ENCODE assay signal across 19 cellular contexts in the genomic region with DNA sequence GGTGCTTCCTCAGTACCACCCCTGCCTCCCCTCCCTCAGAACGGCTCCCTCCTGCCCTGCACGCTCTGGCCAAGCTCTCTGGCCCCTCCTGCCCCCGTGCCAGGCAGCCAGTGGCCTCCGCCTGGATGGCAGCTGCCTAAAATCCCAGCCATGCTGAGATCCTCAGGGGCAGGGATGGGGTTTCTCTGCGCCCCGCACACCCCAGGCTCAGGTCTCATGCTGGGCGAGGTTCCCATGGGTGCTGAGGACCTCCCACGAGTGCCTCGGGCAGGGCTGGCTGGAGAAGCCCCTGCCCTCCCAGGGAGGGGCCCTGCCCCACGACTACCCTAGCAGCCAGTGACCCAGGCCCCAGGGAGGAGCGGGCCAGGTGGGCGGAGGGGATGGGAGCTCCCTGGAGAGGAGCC. TPM values are rescaled to one million over a fixed set of nuclear protein-coding genes. Genes with fewer than 3 reads are reported as not detected.
DNase-seq lines count a peak whose midpoint lies in the region; ATAC-seq and TF ChIP-seq lines count a peak whose summit lies in the region.
"Had no signal": no experiment of that assay in that cellular context is flagged by ENCODE, and none has a peak within 500 bp of the region (broad histone marks: within the 10 kb centered on the region; RNA-seq: fewer than 3 reads in every experiment).

No MANE protein-coding gene starts in this region.

- TF ChIP-seq CTCF in natural killer cell (IDR thresholded peaks at IDR 0.05) = no peak
- no peak for TF ChIP-seq CTCF in esophagus squamous epithelium (IDR thresholded peaks at IDR 0.05)
- TF ChIP-seq CTCF in sigmoid colon (IDR thresholded peaks at IDR 0.05) = no peak

- H3K4me1 ChIP-seq in esophagus squamous epithelium (peaks cover 31 to 79% (median 36%) of the 10 kb centered on the region in 3 donors), sigmoid colon (peaks cover 0 to 11% (median 9%) of the 10 kb centered on the region in 4 donors)
- H3K4me1 ChIP-seq: HAP-1 had no signal

- peak; percentile 59 for DNase-seq in natural killer cell treated with Interleukin-12 subunit alpha and Interleukin-12 subunit beta and Interleukin-15 and Interleukin-18, amount 100 ng/mL, for 72 hours (ENCODE audit: low spot score)
- DNase-seq in natural killer cell (no peak), esophagus squamous epithelium (lab: John Stamatoyannopoulos, UW) (no peak), sigmoid colon (no peak)
- DNase-seq: activated CD4-positive, alpha-beta memory T cell treated with anti-CD3 and anti-CD28 coated beads for 36 hours; adrenal gland; cerebellar nuclear complex; gastrocnemius medialis; GF-D8; NCI-H187 treated with DMSO at 0.1 percent for 48 hours had no signal

- H3K36me3 Mint-ChIP-seq in natural killer cell treated with Interleukin-12 subunit alpha and Interleukin-12 subunit beta and Interleukin-15 and Interleukin-18, amount 100 ng/mL, for 72 hours = no peaks in the 10 kb centered on the region
- H3K36me3 Mint-ChIP-seq in natural killer cell = no peaks in the 10 kb centered on the region
- H3K36me3 Mint-ChIP-seq: activated CD4-positive, alpha-beta memory T cell treated with anti-CD3 and anti-CD28 coated beads for 36 hours had no signal

- intact Hi-C loops in natural killer cell (cut with micrococcal nuclease) (no loop called here), esophagus squamous epithelium (cut with DNase I) (no loop called here), sigmoid colon (cut with DNase I) (no loop called here)

- no peak for TF ChIP-seq EP300 in sigmoid colon (IDR thresholded peaks at IDR 0.05)

- H3K27me3 Mint-ChIP-seq in natural killer cell treated with Interleukin-12 subunit alpha and Interleukin-12 subunit beta and Interleukin-15 and Interleukin-18, amount 100 ng/mL, for 72 hours = peaks cover 0 to 4% of the 10 kb centered on the region in 2 donors
- peaks cover 0 to 4% of the 10 kb centered on the region in 2 donors for H3K27me3 Mint-ChIP-seq in natural killer cell (ENCODE audit: low read depth in 2 of 2)
- H3K27me3 Mint-ChIP-seq: activated CD4-positive, alpha-beta memory T cell treated with anti-CD3 and anti-CD28 coated beads for 36 hours had no signal

- H3K9me3 Mint-ChIP-seq in natural killer cell treated with Interleukin-12 subunit alpha and Interleukin-12 subunit beta and Interleukin-15 and Interleukin-18, amount 100 ng/mL, for 72 hours = no peaks in the 10 kb centered on the region
- H3K9me3 Mint-ChIP-seq in natural killer cell = no peaks in the 10 kb centered on the region
- H3K9me3 Mint-ChIP-seq: activated CD4-positive, alpha-beta memory T cell treated with anti-CD3 and anti-CD28 coated beads for 36 hours; activated T-cell treated with anti-CD3 and anti-CD28 coated beads, Interleukin-2, amount 50 U/mL, for 72 hours; nephron progenitor cell had no signal

- no peak for ATAC-seq in natural killer cell treated with Interleukin-12 subunit alpha and Interleukin-12 subunit beta and Interleukin-15 and Interleukin-18, amount 100 ng/mL, for 72 hours
- ATAC-seq in natural killer cell (no peak), GM18867 (IDR thresholded peaks at IDR 0.05; ENCODE audit: unreplicated experiment) (no peak), HG02588 (IDR thresholded peaks at IDR 0.05; ENCODE audit: unreplicated experiment) (no peak)
- ATAC-seq: activated T-cell treated with anti-CD3 and anti-CD28 coated beads, Interleukin-2, amount 50 U/mL, for 72 hours; gastrocnemius medialis had no signal

- no peak overlapping the region for H3K27ac Mint-ChIP-seq in natural killer cell treated with Interleukin-12 subunit alpha and Interleukin-12 subunit beta and Interleukin-15 and Interleukin-18, amount 100 ng/mL, for 72 hours
- no peak overlapping the region for H3K27ac Mint-ChIP-seq in natural killer cell
- H3K27ac Mint-ChIP-seq: activated CD4-positive, alpha-beta memory T cell treated with anti-CD3 and anti-CD28 coated beads for 36 hours; activated T-cell treated with anti-CD3 and anti-CD28 coated beads, Interleukin-2, amount 50 U/mL, for 72 hours; nephron progenitor cell had no signal

- H3K4me1 Mint-ChIP-seq in natural killer cell treated with Interleukin-12 subunit alpha and Interleukin-12 subunit beta and Interleukin-15 and Interleukin-18, amount 100 ng/mL, for 72 hours (ENCODE audit: low read depth in 2 of 2) = peaks cover 0 to 16% of the 10 kb centered on the region in 2 donors
- peaks cover 0 to 20% of the 10 kb centered on the region in 2 donors for H3K4me1 Mint-ChIP-seq in natural killer cell

- peaks cover 0 to 22% (median 0%) of the 10 kb centered on the region in 3 donors for H3K36me3 ChIP-seq in esophagus squamous epithelium
- H3K36me3 ChIP-seq in sigmoid colon = no peaks in the 10 kb centered on the region
- H3K36me3 ChIP-seq: adrenal gland, gastrocnemius medialis, HAP-1 had no signal

- H3K4me3 ChIP-seq in esophagus squamous epithelium = peak overlapping the region; percentile 20 to 66 (median 56)
- H3K4me3 ChIP-seq in sigmoid colon = no peak overlapping the region
- H3K4me3 ChIP-seq: adrenal gland, gastrocnemius medialis, HAP-1, lung had no signal

- WGBS in esophagus squamous epithelium, 2 donors = 30 to 53% methylated on average over 3 of the region's 12 CpGs
- 34 to 67% methylated on average over 12 of the region's 12 CpGs for WGBS in sigmoid colon, 2 donors

- no peak for TF ChIP-seq POLR2A in esophagus squamous epithelium (IDR thresholded peaks at IDR 0.05)
- no peak for TF ChIP-seq POLR2A in sigmoid colon (IDR thresholded peaks at IDR 0.05)

- H3K4me3 Mint-ChIP-seq in natural killer cell treated with Interleukin-12 subunit alpha and Interleukin-12 subunit beta and Interleukin-15 and Interleukin-18, amount 100 ng/mL, for 72 hours = no peak overlapping the region
- no peak overlapping the region for H3K4me3 Mint-ChIP-seq in natural killer cell
- H3K4me3 Mint-ChIP-seq: activated CD4-positive, alpha-beta memory T cell treated with anti-CD3 and anti-CD28 coated beads for 36 hours; activated T-cell treated with anti-CD3 and anti-CD28 coated beads, Interleukin-2, amount 50 U/mL, for 72 hours; nephron progenitor cell had no signal

- H3K9me3 ChIP-seq in esophagus squamous epithelium (no peaks in the 10 kb centered on the region), sigmoid colon (no peaks in the 10 kb centered on the region)
- H3K9me3 ChIP-seq: adrenal gland, gastrocnemius medialis, HAP-1 had no signal

- peaks cover 0 to 59% (median 0%) of the 10 kb centered on the region in 4 donors for H3K27me3 ChIP-seq in esophagus squamous epithelium
- H3K27me3 ChIP-seq in sigmoid colon = peaks cover 13 to 53% (median 41%) of the 10 kb centered on the region in 3 donors

- peak overlapping the region; percentile 87 to 99 (median 93) for H3K27ac ChIP-seq in esophagus squamous epithelium
- no peak overlapping the region for H3K27ac ChIP-seq in sigmoid colon
- H3K27ac ChIP-seq: adrenal gland, gastrocnemius medialis had no signal

RNA-seq across cellular contexts. Expression of a gene that starts 2.7 kb away (rescaled TPM):
- total RNA-seq in natural killer cell treated with Interleukin-12 subunit alpha and Interleukin-12 subunit beta and Interleukin-15 and Interleukin-18, amount 100 ng/mL, for 72 hours = under 1 TPM in 1 of 2 donors, not detected in 1; 0.19 TPM
- total RNA-seq in natural killer cell (under 1 TPM in 2 of 3 donors, not detected in 1; 0.16 to 0.48 TPM), esophagus squamous epithelium (100 to 1,000 TPM in 1 of 4 donors, 10 to 100 TPM in 3; 40.8 to 133 (median 49.7) TPM), sigmoid colon (under 1 TPM in 2 of 4 donors, not detected in 2; 0.28 to 0.36 TPM)
- polyA plus RNA-seq in sigmoid colon = 10 to 100 TPM; 59.5 to 80.7 (median 73.3) TPM
- total RNA-seq: SK-MEL-5 had no signal

RNA-seq across cellular contexts. Expression of a gene that starts 13.1 kb away (rescaled TPM):
- total RNA-seq in natural killer cell treated with Interleukin-12 subunit alpha and Interleukin-12 subunit beta and Interleukin-15 and Interleukin-18, amount 100 ng/mL, for 72 hours = not detected
- total RNA-seq in natural killer cell (under 1 TPM in 2 of 3 donors, not detected in 1; 0.16 to 0.23 TPM), esophagus squamous epithelium (not detected), sigmoid colon (not detected)
- polyA plus RNA-seq in sigmoid colon = 1 to 10 TPM in 1 of 3 donors, under 1 TPM in 1, not detected in 1; 0.19 to 2.4 TPM
- total RNA-seq: activated CD4-positive, alpha-beta memory T cell treated with anti-CD3 and anti-CD28 coated beads for 36 hours; activated T-cell treated with anti-CD3 and anti-CD28 coated beads, Interleukin-2, amount 50 U/mL, for 72 hours; adrenal gland; gastrocnemius medialis; lung; NCI-H460; SK-MEL-5; subcutaneous adipose tissue had no signal
- polyA plus RNA-seq: adrenal gland had no signal

RNA-seq across cellular contexts. Expression of a gene that starts 13.9 kb away (rescaled TPM):
- total RNA-seq in natural killer cell treated with Interleukin-12 subunit alpha and Interleukin-12 subunit beta and Interleukin-15 and Interleukin-18, amount 100 ng/mL, for 72 hours = 10 to 100 TPM; 66.4 to 96.9 TPM
- total RNA-seq in natural killer cell (100 to 1,000 TPM in 2 of 3 donors, 10 to 100 TPM in 1; 95.5 to 197 (median 159) TPM), esophagus squamous epithelium (100 to 1,000 TPM; 142 to 613 (median 338) TPM), sigmoid colon (100 to 1,000 TPM in 3 of 4 donors, 10 to 100 TPM in 1; 82.8 to 244 (median 146) TPM)
- polyA plus RNA-seq in sigmoid colon = 1,000 to 10,000 TPM in 2 of 3 donors, 100 to 1,000 TPM in 1; 658 to 1,688 (median 1,153) TPM

RNA-seq across cellular contexts. Expression of a gene that starts 19.5 kb away (rescaled TPM):
- total RNA-seq in natural killer cell treated with Interleukin-12 subunit alpha and Interleukin-12 subunit beta and Interleukin-15 and Interleukin-18, amount 100 ng/mL, for 72 hours = under 1 TPM; 0.31 to 0.39 TPM
- under 1 TPM; 0.19 to 0.75 (median 0.25) TPM for total RNA-seq in natural killer cell
- total RNA-seq in esophagus squamous epithelium = under 1 TPM in 1 of 4 donors, not detected in 3; under 0.01 TPM
- total RNA-seq in sigmoid colon = under 1 TPM; 0.16 to 0.55 (median 0.45) TPM
- polyA plus RNA-seq in sigmoid colon = under 1 TPM in 2 of 3 donors, not detected in 1; under 0.01 to 0.47 TPM
- total RNA-seq: SK-MEL-5 had no signal

RNA-seq across cellular contexts. Expression of a gene that starts 35.5 kb away (rescaled TPM):
- 1 to 10 TPM; 3.1 to 6.1 TPM for total RNA-seq in natural killer cell treated with Interleukin-12 subunit alpha and Interleukin-12 subunit beta and Interleukin-15 and Interleukin-18, amount 100 ng/mL, for 72 hours
- under 1 TPM; 0.14 to 0.86 (median 0.35) TPM for total RNA-seq in natural killer cell
- 1 to 10 TPM in 3 of 4 donors, under 1 TPM in 1; 0.44 to 3.1 (median 1.9) TPM for total RNA-seq in esophagus squamous epithelium
- total RNA-seq in sigmoid colon = 10 to 100 TPM in 2 of 4 donors, 1 to 10 TPM in 2; 4.6 to 14.3 (median 11.0) TPM
- 1 to 10 TPM; 2.8 to 7.8 (median 4.2) TPM for polyA plus RNA-seq in sigmoid colon
- total RNA-seq: subcutaneous adipose tissue had no signal

Comparison
In these comparisons a context has a peak if more than half of its experiments do, and no peak if none do; other contexts are left out.
1. H3K27ac ChIP-seq: peak in esophagus squamous epithelium (4 of 4); none in sigmoid colon (0 of 4).
2. H3K4me3 ChIP-seq: peak in esophagus squamous epithelium (4 of 4); none in sigmoid colon (0 of 4).
3. RNA of a gene that starts 2.7 kb away (total RNA-seq): 40.8 to 133 TPM in esophagus squamous epithelium; 0.28 to 0.36 TPM in sigmoid colon, 0.19 TPM in natural killer cell treated with Interleukin-12 subunit alpha and Interleukin-12 subunit beta and Interleukin-15 and Interleukin-18, amount 100 ng/mL, for 72 hours and 0.16 to 0.48 TPM in natural killer cell; every median in the first group is over 10 times any median in the second.